1 cellular context compared by ENCODE assay signal in the genomic region with DNA sequence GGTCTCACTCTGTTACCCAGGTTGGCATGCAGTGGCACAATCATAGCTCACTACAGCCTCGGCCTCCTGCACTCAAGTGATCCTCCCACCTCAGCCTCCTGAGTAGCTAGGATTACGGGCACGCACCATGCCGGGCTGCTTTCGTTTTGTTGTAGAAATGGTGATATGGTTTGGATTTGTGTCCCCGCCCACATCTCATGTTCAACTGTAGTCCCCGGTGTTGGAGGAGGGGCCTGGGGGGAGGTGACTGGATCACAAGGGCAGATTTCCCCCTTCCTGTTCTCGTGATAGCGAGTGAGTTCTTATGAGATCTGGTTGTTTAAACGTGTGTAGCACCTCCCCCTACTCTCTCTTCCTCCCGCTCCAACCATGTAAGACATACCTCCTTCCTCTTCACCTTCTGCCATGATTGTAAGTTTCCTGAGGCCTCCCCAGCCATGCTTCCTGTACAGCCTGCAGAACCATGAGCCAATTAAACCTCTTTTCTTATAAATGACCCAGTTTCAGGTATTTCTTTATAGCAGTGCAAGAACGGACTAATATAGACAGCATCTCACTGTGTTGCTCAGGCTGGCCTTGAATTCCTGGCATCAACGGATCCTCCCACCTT.
TF ChIP-seq lines count a peak whose summit lies in the region.

No MANE protein-coding gene starts in this region.

TF ChIP-seq in K562, 482 proteins besides CTCF, POLR2A, EP300 and RAD21 (continued from another document and continues in another):
- TF ChIP-seq, protein P1, sequence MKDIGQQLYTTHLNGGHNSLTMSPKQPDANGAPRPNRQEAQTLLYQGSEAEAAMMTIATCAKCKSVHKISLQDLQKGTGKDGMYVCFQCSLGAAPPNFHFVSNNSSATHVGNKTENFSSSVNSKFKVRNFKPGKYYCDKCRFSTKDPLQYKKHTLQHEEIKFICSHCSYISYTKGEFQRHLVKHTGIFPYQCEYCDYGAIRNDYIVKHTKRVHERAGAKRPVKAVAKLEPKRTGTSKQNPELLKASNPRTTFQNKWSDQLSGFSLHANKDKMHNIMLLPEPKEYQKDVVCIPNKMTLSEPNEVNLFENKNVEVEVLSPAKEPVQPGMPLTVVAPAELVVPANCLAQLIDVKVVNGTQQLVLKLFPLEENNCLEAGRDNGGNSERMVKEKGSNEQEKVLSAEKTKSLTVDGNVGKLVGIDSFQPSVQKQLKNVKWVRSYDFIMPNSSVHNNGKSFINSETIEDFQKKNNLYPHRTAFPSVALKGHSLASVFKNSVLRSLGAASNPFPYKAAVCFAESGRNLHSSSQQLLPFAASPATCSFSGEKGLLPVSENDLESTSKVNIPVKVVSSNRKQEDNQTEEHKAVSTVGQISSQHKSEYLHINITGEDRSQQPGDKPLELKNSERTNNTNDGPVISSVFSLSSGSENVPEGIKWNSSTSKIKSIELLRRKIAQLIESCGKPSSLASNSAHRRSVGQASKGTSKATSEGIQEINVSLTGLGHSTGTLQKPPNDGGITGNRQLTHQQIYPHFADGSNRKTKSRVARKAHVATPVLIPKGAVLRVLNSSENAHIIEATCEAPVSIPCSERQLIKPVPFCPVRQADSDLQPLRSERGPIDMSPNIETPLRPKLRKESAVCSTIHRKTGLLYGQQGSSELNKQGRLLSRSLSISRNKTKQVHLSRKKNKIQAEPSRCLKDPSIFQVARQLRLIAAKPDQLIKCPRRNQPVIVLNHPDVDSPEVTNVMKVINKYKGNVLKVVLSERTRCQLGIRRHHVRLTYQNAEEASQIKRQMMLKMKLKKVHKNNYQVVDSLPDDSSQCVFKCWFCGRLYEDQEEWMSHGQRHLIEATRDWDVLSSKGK (CRISPR knock-in tag; IDR thresholded peaks at IDR 0.05), result no peak
- TF ChIP-seq TAF9B (IDR thresholded peaks at IDR 0.05; ENCODE audit: partially characterized antibody), result peak; percentile 37
- no peak for TF ChIP-seq ILK (tag; IDR thresholded peaks at IDR 0.05; ENCODE audit: borderline replicate concordance, low read depth)
- TF ChIP-seq ZNF77 (CRISPR knock-in tag; IDR thresholded peaks at IDR 0.05), result no peak
- TF ChIP-seq RBBP5 (IDR thresholded peaks at IDR 0.05; ENCODE audit: borderline replicate concordance, insufficient read depth, low read length, poor library complexity, severe bottlenecking), result no peak
- no peak for TF ChIP-seq ZNF644 (tag; IDR thresholded peaks at IDR 0.05; ENCODE audit: low read depth)
- TF ChIP-seq CREBBP (IDR thresholded peaks at IDR 0.05; ENCODE audit: low read depth, low read length), result no peak
- no peak for TF ChIP-seq YBX1 (IDR thresholded peaks at IDR 0.05)
- no peak for TF ChIP-seq SLC30A9 (CRISPR knock-in tag; IDR thresholded peaks at IDR 0.05)
- no peak for TF ChIP-seq PHTF2 (CRISPR knock-in tag; IDR thresholded peaks at IDR 0.05)
- no peak for TF ChIP-seq HDAC1 (IDR thresholded peaks at IDR 0.05)
- TF ChIP-seq ZC3H4 (CRISPR knock-in tag; IDR thresholded peaks at IDR 0.05; ENCODE audit: borderline replicate concordance), result no peak
- TF ChIP-seq PTRF (tag; IDR thresholded peaks at IDR 0.05), result no peak
- TF ChIP-seq, protein P2, sequence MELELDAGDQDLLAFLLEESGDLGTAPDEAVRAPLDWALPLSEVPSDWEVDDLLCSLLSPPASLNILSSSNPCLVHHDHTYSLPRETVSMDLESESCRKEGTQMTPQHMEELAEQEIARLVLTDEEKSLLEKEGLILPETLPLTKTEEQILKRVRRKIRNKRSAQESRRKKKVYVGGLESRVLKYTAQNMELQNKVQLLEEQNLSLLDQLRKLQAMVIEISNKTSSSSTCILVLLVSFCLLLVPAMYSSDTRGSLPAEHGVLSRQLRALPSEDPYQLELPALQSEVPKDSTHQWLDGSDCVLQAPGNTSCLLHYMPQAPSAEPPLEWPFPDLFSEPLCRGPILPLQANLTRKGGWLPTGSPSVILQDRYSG (tag; conservative IDR thresholded peaks at IDR 0.05; ENCODE audit: low read depth), result no peak
- no peak for TF ChIP-seq SMAD1 (IDR thresholded peaks at IDR 0.05; ENCODE audit: low read depth, low read length, partially characterized antibody)
- TF ChIP-seq MXI1 (IDR thresholded peaks at IDR 0.05; ENCODE audit: low read depth, low read length), result no peak
- peak; percentile 76 for TF ChIP-seq SUPT5H (IDR thresholded peaks at IDR 0.05)
- TF ChIP-seq, protein P3, sequence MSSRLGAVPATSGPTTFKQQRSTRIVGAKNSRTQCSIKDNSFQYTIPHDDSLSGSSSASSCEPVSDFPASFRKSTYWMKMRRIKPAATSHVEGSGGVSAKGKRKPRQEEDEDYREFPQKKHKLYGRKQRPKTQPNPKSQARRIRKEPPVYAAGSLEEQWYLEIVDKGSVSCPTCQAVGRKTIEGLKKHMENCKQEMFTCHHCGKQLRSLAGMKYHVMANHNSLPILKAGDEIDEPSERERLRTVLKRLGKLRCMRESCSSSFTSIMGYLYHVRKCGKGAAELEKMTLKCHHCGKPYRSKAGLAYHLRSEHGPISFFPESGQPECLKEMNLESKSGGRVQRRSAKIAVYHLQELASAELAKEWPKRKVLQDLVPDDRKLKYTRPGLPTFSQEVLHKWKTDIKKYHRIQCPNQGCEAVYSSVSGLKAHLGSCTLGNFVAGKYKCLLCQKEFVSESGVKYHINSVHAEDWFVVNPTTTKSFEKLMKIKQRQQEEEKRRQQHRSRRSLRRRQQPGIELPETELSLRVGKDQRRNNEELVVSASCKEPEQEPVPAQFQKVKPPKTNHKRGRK (tag; IDR thresholded peaks at IDR 0.05), result no peak
- TF ChIP-seq, protein P4, sequence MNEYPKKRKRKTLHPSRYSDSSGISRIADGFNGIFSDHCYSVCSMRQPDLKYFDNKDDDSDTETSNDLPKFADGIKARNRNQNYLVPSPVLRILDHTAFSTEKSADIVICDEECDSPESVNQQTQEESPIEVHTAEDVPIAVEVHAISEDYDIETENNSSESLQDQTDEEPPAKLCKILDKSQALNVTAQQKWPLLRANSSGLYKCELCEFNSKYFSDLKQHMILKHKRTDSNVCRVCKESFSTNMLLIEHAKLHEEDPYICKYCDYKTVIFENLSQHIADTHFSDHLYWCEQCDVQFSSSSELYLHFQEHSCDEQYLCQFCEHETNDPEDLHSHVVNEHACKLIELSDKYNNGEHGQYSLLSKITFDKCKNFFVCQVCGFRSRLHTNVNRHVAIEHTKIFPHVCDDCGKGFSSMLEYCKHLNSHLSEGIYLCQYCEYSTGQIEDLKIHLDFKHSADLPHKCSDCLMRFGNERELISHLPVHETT (CRISPR knock-in tag; conservative IDR thresholded peaks at IDR 0.05 in 1 of 2, IDR thresholded peaks at IDR 0.05 in 1 of 2), result no peak
- TF ChIP-seq, protein P5, sequence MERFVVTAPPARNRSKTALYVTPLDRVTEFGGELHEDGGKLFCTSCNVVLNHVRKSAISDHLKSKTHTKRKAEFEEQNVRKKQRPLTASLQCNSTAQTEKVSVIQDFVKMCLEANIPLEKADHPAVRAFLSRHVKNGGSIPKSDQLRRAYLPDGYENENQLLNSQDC (CRISPR knock-in tag; IDR thresholded peaks at IDR 0.05), result no peak
- TF ChIP-seq POLR3G (IDR thresholded peaks at IDR 0.05; ENCODE audit: extremely low read depth, insufficient read length, insufficient replicate concordance), result no peak
- no peak for TF ChIP-seq ZNF561 (CRISPR knock-in tag; conservative IDR thresholded peaks at IDR 0.05)
- no peak for TF ChIP-seq EGR1 (conservative IDR thresholded peaks at IDR 0.05)
- TF ChIP-seq ZNF253 (CRISPR knock-in tag; conservative IDR thresholded peaks at IDR 0.05), result no peak
- TF ChIP-seq ZNF707 (CRISPR knock-in tag; conservative IDR thresholded peaks at IDR 0.05), result no peak
- peak; percentile 96 for TF ChIP-seq CHD2 (IDR thresholded peaks at IDR 0.05; ENCODE audit: low read depth, low read length)
- TF ChIP-seq ZZZ3 (IDR thresholded peaks at IDR 0.05), result no peak
- no peak for TF ChIP-seq BCL6 (CRISPR knock-in tag; IDR thresholded peaks at IDR 0.05)
- TF ChIP-seq NFATC3 (IDR thresholded peaks at IDR 0.05), result no peak
- no peak for TF ChIP-seq NFXL1 (CRISPR knock-in tag; IDR thresholded peaks at IDR 0.05)
- no peak for TF ChIP-seq SIX5 (IDR thresholded peaks at IDR 0.05; ENCODE audit: borderline replicate concordance in 1 of 2, insufficient read depth in 1 of 2, low read depth in 1 of 2, low read length in 2 of 2)
- no peak for TF ChIP-seq NFYB (IDR thresholded peaks at IDR 0.05; ENCODE audit: extremely low read depth, insufficient read length)
- no peak for TF ChIP-seq ZNF175 (CRISPR knock-in tag; IDR thresholded peaks at IDR 0.05; ENCODE audit: low read depth)
- TF ChIP-seq, protein P6, sequence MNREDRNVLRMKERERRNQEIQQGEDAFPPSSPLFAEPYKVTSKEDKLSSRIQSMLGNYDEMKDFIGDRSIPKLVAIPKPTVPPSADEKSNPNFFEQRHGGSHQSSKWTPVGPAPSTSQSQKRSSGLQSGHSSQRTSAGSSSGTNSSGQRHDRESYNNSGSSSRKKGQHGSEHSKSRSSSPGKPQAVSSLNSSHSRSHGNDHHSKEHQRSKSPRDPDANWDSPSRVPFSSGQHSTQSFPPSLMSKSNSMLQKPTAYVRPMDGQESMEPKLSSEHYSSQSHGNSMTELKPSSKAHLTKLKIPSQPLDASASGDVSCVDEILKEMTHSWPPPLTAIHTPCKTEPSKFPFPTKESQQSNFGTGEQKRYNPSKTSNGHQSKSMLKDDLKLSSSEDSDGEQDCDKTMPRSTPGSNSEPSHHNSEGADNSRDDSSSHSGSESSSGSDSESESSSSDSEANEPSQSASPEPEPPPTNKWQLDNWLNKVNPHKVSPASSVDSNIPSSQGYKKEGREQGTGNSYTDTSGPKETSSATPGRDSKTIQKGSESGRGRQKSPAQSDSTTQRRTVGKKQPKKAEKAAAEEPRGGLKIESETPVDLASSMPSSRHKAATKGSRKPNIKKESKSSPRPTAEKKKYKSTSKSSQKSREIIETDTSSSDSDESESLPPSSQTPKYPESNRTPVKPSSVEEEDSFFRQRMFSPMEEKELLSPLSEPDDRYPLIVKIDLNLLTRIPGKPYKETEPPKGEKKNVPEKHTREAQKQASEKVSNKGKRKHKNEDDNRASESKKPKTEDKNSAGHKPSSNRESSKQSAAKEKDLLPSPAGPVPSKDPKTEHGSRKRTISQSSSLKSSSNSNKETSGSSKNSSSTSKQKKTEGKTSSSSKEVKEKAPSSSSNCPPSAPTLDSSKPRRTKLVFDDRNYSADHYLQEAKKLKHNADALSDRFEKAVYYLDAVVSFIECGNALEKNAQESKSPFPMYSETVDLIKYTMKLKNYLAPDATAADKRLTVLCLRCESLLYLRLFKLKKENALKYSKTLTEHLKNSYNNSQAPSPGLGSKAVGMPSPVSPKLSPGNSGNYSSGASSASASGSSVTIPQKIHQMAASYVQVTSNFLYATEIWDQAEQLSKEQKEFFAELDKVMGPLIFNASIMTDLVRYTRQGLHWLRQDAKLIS (CRISPR knock-in tag; IDR thresholded peaks at IDR 0.05), result no peak
- TF ChIP-seq FOXA3 (CRISPR knock-in tag; conservative IDR thresholded peaks at IDR 0.05 in 1 of 2, IDR thresholded peaks at IDR 0.05 in 1 of 2), result peak in 1 of 2 experiments; percentile 50; a peak in 2 of 4 replicates
- no peak for TF ChIP-seq ZNF41 (CRISPR knock-in tag; conservative IDR thresholded peaks at IDR 0.05)
- TF ChIP-seq SRSF7 (optimal IDR thresholded peaks at IDR 0.05; ENCODE audit: low read depth, low read length), result no peak
- TF ChIP-seq YY1 (IDR thresholded peaks at IDR 0.05; ENCODE audit: borderline replicate concordance in 1 of 3, control insufficient read depth in 1 of 3, extremely low read depth in 1 of 3, insufficient read depth in 3 of 3, insufficient read length in 1 of 3, insufficient replicate concordance in 2 of 3, low read depth in 1 of 3, low read length in 2 of 3), result no peak
- TF ChIP-seq CTBP1 (IDR thresholded peaks at IDR 0.05; ENCODE audit: borderline replicate concordance), result no peak; the same call in 1 of the 2 replicates
- no peak for TF ChIP-seq ZNF507 (tag; conservative IDR thresholded peaks at IDR 0.05)
- TF ChIP-seq, protein P7, sequence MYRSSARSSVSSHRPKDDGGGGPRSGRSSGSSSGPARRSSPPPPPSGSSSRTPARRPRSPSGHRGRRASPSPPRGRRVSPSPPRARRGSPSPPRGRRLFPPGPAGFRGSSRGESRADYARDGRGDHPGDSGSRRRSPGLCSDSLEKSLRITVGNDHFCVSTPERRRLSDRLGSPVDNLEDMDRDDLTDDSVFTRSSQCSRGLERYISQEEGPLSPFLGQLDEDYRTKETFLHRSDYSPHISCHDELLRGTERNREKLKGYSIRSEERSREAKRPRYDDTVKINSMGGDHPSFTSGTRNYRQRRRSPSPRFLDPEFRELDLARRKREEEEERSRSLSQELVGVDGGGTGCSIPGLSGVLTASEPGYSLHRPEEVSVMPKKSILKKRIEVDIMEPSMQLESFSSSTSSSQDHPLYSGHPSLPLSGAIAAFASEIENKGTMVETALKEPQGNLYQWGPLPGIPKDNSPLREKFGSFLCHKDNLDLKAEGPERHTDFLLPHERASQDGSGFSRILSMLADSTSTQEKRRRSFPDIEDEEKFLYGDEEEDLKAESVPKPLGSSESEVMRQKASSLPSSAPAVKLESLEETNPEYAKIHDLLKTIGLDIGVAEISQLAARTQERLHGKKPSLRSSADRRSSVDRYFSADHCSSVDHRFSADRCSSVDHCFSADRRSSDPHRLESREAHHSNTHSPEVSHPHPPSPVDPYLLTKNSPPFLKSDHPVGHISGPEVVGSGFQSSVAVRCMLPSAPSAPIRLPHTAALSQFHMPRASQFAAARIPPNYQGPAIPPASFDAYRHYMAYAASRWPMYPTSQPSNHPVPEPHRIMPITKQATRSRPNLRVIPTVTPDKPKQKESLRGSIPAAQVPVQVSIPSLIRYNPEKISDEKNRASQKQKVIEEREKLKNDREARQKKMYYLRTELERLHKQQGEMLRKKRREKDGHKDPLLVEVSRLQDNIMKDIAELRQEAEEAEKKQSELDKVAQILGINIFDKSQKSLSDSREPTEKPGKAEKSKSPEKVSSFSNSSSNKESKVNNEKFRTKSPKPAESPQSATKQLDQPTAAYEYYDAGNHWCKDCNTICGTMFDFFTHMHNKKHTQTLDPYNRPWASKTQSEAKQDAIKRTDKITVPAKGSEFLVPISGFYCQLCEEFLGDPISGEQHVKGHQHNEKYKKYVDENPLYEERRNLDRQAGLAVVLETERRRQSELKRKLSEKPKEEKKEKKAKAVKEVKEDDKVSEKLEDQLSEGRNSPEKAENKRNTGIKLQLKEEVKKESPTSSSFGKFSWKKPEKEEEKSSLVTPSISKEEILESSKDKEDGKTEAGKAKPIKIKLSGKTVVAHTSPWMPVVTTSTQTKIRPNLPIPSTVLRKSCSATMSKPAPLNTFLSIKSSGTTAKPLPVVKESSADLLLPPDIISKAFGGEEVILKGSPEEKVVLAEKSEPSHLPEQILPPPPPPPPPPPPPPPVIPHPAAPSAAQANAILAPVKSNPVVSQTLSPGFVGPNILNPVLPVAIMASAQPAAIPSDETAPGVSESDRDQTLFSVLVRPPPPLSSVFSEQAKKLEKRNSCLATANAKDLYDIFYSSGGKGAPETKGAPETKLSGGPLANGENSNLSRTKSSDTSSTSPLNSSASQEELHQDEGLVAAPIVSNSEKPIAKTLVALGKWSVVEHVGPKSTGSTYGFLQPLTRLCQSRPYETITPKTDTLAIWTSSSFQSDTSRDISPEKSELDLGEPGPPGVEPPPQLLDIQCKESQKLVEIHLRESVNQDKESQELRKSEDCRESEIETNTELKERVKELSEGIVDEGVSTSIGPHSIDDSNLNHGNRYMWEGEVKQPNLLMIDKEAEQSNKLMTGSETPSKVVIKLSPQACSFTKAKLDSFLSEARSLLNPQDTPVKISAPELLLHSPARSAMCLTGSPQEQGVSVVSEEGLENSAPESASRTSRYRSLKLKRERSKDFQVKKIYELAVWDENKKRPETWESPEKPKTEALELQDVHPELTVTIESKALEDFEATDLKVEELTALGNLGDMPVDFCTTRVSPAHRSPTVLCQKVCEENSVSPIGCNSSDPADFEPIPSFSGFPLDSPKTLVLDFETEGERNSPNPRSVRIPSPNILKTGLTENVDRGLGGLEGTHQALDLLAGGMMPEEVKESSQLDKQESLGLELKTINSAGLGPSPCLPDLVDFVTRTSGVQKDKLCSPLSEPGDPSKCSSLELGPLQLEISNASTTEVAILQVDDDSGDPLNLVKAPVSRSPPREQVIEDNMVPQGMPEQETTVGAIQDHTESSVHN (IDR thresholded peaks at IDR 0.05; ENCODE audit: borderline replicate concordance in 1 of 2, low read depth in 1 of 2), result no peak
- TF ChIP-seq PHF21A (IDR thresholded peaks at IDR 0.05; ENCODE audit: borderline replicate concordance, low read depth), result no peak
- no peak for TF ChIP-seq HIVEP1 (CRISPR knock-in tag; IDR thresholded peaks at IDR 0.05)
